30 cellular contexts compared by ENCODE assay signal in genomic region chr11:2120359-2121100, GRCh38. TPM values are rescaled to one million over a fixed set of nuclear protein-coding genes. Genes with fewer than 3 reads are reported as not detected.
DNase-seq lines count a peak whose midpoint lies in the region; ATAC-seq and FAIRE-seq lines count a peak whose summit lies in the region.
"Had no signal": no experiment of that assay in that cellular context is flagged by ENCODE, and none has a peak within 500 bp of the region (broad histone marks: within the 10 kb centered on the region; RNA-seq: fewer than 3 reads in every experiment).

No MANE protein-coding gene starts in this region.

- peaks cover 0 to 6% of the 10 kb centered on the region in 2 donors for H3K36me3 Mint-ChIP-seq in activated naive CD4-positive, alpha-beta T cell treated with anti-CD3 and anti-CD28 coated beads, Interleukin-2, amount 50 U/mL, for 72 hours

- no peak for ATAC-seq in activated naive CD4-positive, alpha-beta T cell treated with anti-CD3 and anti-CD28 coated beads, Interleukin-2, amount 50 U/mL, for 72 hours
- no peak for ATAC-seq in HG03439 (IDR thresholded peaks at IDR 0.05; ENCODE audit: unreplicated experiment)
- no peak for ATAC-seq in esophagus mucosa

- no peak for FAIRE-seq in RCC 7860 (lab: Jason Lieb, UNC)
- FAIRE-seq: frontal cortex, islet of Langerhans had no signal

- H3K9me3 Mint-ChIP-seq in activated naive CD4-positive, alpha-beta T cell treated with anti-CD3 and anti-CD28 coated beads, Interleukin-2, amount 50 U/mL, for 72 hours: peaks cover 0 to 11% of the 10 kb centered on the region in 2 donors
- H3K9me3 Mint-ChIP-seq: activated CD4-positive, alpha-beta memory T cell treated with anti-CD3 and anti-CD28 coated beads, Interleukin-2, amount 10 ng/mL, durations not matched to agents 7 days and 5 days had no signal

- no peak overlapping the region for H3K27ac Mint-ChIP-seq in activated naive CD4-positive, alpha-beta T cell treated with anti-CD3 and anti-CD28 coated beads, Interleukin-2, amount 50 U/mL, for 72 hours
- H3K27ac Mint-ChIP-seq: activated CD4-positive, alpha-beta memory T cell treated with anti-CD3 and anti-CD28 coated beads, Interleukin-2, amount 10 ng/mL, durations not matched to agents 7 days and 5 days; IgD-negative memory B cell had no signal

- peak; percentile 4 for DNase-seq in activated naive CD4-positive, alpha-beta T cell treated with anti-CD3 and anti-CD28 coated beads, Interleukin-2, amount 50 U/mL, for 16 hours
- no peak for DNase-seq in activated naive CD4-positive, alpha-beta T cell treated with anti-CD3 and anti-CD28 coated beads, Interleukin-2, amount 50 U/mL, for 72 hours (ENCODE audit: low spot score in 2 of 2)
- peak; percentile 16 for DNase-seq in amniotic stem cell (lab: John Stamatoyannopoulos, UW)
- DNase-seq in islet precursor cell: peak; percentile 77
- no peak for DNase-seq in NCI-H2196 treated with DMSO at 0.1 percent for 48 hours (lab: John Stamatoyannopoulos, UW; ENCODE audit: unreplicated experiment)
- no peak for DNase-seq in RCC 7860 (ENCODE audit: low spot score)
- DNase-seq: activated CD4-positive, alpha-beta memory T cell treated with anti-CD3 and anti-CD28 coated beads, Interleukin-2, amount 10 ng/mL, durations not matched to agents 7 days and 5 days; activated CD4-positive, CD25-positive, alpha-beta regulatory T cell; activated effector memory CD4-positive, alpha-beta T cell treated with anti-CD3 and anti-CD28 coated beads, Interleukin-2, amount 50 U/mL, for 16 hours; activated T-cell treated with anti-CD3 and anti-CD28 coated beads for 4 hours; brain microvascular endothelial cell; COR-L47; DMS79; hypothalamus; NCI-H1092 treated with DMSO at 0.1 percent for 48 hours; NCI-H187 treated with DMSO at 0.1 percent for 48 hours; stomach; T-helper 9 cell; tibial artery had no signal

RNA-seq across cellular contexts. Expression of gene IGF2, which starts 18.7 kb away (rescaled TPM):
- total RNA-seq in activated naive CD4-positive, alpha-beta T cell treated with anti-CD3 and anti-CD28 coated beads, Interleukin-2, amount 50 U/mL, for 72 hours: 1 to 10 TPM in 1 of 2 donors, under 1 TPM in 1; 0.31 to 2.0 TPM
- 1.6 TPM for total RNA-seq in esophagus mucosa

RNA-seq across cellular contexts. Expression of gene INS, which starts 40.5 kb away (rescaled TPM):
- not detected for total RNA-seq in activated naive CD4-positive, alpha-beta T cell treated with anti-CD3 and anti-CD28 coated beads, Interleukin-2, amount 50 U/mL, for 72 hours
- not detected for total RNA-seq in esophagus mucosa
- total RNA-seq: activated CD4-positive, alpha-beta memory T cell treated with anti-CD3 and anti-CD28 coated beads, Interleukin-2, amount 10 ng/mL, durations not matched to agents 7 days and 5 days; chondrocyte; epithelial cell of proximal tubule; frontal cortex; H4; lower leg skin; neural crest cell; prostate gland; stomach had no signal

RNA-seq across cellular contexts. Expression of gene TH, which starts 51.1 kb away (rescaled TPM):
- not detected for total RNA-seq in activated naive CD4-positive, alpha-beta T cell treated with anti-CD3 and anti-CD28 coated beads, Interleukin-2, amount 50 U/mL, for 72 hours
- 0.40 TPM for total RNA-seq in esophagus mucosa
- total RNA-seq: activated CD4-positive, alpha-beta memory T cell treated with anti-CD3 and anti-CD28 coated beads, Interleukin-2, amount 10 ng/mL, durations not matched to agents 7 days and 5 days; chondrocyte; H4; stomach had no signal

Comparison
In these comparisons a context has a peak if more than half of its experiments do, and no peak if none do; other contexts are left out.
1. DNase-seq: peak in activated naive CD4-positive, alpha-beta T cell treated with anti-CD3 and anti-CD28 coated beads, Interleukin-2, amount 50 U/mL, for 16 hours (single experiment), amniotic stem cell (single experiment) and islet precursor cell (single experiment); none in activated naive CD4-positive, alpha-beta T cell treated with anti-CD3 and anti-CD28 coated beads, Interleukin-2, amount 50 U/mL, for 72 hours (0 of 2), NCI-H2196 treated with DMSO at 0.1 percent for 48 hours (single experiment) and RCC 7860 (single experiment).